ENCODE assay signal across 1 cellular context in the genomic region with DNA sequence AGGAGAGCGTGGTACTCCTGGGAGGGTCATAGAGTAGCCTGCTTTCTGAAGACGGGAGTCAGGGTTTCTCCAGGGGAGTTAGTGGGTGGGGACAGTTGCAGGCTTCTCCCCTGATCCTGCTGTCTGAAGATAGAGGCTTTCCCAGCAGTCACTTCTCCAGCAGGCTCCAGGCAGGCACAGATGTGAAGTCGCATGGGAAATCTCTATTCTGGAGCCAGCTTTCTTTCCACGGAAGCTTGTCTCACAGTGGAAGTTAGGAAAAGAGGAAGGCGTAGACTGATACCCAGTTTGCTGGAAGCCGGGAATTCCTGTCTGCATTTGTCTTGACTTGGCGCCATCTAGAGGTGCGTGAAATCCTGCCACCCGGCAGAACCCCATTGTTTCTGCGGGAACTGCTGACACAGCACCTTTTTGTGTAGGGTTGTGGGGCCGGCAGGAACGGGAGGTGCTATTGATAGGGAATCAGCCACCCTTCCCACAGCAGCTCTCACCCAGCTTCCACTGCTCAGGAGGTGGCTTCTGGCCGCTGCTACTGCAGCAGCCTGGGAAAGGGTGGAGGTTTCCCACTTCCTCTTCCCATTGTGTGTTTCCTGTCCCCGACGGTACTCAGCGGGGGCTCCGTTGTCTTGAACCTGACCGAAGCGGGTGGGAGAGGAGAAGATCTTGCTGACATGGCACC.
TF ChIP-seq lines count a peak whose summit lies in the region.

No MANE protein-coding gene starts in this region.

TF ChIP-seq in GM12878, 131 proteins besides CTCF, POLR2A, EP300 and RAD21 (continued from another document and continues in another):
- TF ChIP-seq, protein P1, sequence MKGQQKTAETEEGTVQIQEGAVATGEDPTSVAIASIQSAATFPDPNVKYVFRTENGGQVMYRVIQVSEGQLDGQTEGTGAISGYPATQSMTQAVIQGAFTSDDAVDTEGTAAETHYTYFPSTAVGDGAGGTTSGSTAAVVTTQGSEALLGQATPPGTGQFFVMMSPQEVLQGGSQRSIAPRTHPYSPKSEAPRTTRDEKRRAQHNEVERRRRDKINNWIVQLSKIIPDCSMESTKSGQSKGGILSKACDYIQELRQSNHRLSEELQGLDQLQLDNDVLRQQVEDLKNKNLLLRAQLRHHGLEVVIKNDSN (IDR thresholded peaks at IDR 0.05; ENCODE audit: borderline replicate concordance, extremely low read length, insufficient read depth, low read depth, low read length): no peak
- peak; percentile 70 for TF ChIP-seq YY1 (IDR thresholded peaks at IDR 0.05; ENCODE audit: low read depth, low read length)
- TF ChIP-seq FOXM1 (IDR thresholded peaks at IDR 0.05; ENCODE audit: low read depth, low read length): no peak
- TF ChIP-seq TCF7 (IDR thresholded peaks at IDR 0.05; ENCODE audit: borderline replicate concordance): no peak
- TF ChIP-seq, protein P2, sequence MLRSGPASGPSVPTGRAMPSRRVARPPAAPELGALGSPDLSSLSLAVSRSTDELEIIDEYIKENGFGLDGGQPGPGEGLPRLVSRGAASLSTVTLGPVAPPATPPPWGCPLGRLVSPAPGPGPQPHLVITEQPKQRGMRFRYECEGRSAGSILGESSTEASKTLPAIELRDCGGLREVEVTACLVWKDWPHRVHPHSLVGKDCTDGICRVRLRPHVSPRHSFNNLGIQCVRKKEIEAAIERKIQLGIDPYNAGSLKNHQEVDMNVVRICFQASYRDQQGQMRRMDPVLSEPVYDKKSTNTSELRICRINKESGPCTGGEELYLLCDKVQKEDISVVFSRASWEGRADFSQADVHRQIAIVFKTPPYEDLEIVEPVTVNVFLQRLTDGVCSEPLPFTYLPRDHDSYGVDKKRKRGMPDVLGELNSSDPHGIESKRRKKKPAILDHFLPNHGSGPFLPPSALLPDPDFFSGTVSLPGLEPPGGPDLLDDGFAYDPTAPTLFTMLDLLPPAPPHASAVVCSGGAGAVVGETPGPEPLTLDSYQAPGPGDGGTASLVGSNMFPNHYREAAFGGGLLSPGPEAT (IDR thresholded peaks at IDR 0.05; ENCODE audit: low read depth): no peak
- TF ChIP-seq, protein P3, sequence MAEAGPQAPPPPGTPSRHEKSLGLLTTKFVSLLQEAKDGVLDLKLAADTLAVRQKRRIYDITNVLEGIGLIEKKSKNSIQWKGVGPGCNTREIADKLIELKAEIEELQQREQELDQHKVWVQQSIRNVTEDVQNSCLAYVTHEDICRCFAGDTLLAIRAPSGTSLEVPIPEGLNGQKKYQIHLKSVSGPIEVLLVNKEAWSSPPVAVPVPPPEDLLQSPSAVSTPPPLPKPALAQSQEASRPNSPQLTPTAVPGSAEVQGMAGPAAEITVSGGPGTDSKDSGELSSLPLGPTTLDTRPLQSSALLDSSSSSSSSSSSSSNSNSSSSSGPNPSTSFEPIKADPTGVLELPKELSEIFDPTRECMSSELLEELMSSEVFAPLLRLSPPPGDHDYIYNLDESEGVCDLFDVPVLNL (IDR thresholded peaks at IDR 0.05; ENCODE audit: low read depth, low read length): no peak
- no peak for TF ChIP-seq TCF3 (IDR thresholded peaks at IDR 0.05; ENCODE audit: borderline replicate concordance, insufficient read depth, low read depth, low read length)
- no peak for TF ChIP-seq NFIC (IDR thresholded peaks at IDR 0.05; ENCODE audit: low read depth, low read length)
- no peak for TF ChIP-seq SMAD5 (IDR thresholded peaks at IDR 0.05; ENCODE audit: low read depth)
- TF ChIP-seq DPF2 (IDR thresholded peaks at IDR 0.05): 0 out of 2 replicates have a peak, but pooled peaks have one; percentile 32
- TF ChIP-seq, protein P4, sequence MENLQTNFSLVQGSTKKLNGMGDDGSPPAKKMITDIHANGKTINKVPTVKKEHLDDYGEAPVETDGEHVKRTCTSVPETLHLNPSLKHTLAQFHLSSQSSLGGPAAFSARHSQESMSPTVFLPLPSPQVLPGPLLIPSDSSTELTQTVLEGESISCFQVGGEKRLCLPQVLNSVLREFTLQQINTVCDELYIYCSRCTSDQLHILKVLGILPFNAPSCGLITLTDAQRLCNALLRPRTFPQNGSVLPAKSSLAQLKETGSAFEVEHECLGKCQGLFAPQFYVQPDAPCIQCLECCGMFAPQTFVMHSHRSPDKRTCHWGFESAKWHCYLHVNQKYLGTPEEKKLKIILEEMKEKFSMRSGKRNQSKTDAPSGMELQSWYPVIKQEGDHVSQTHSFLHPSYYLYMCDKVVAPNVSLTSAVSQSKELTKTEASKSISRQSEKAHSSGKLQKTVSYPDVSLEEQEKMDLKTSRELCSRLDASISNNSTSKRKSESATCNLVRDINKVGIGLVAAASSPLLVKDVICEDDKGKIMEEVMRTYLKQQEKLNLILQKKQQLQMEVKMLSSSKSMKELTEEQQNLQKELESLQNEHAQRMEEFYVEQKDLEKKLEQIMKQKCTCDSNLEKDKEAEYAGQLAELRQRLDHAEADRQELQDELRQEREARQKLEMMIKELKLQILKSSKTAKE (IDR thresholded peaks at IDR 0.05; ENCODE audit: low read depth, poor library complexity, severe bottlenecking): peak; percentile 25
- no peak for TF ChIP-seq ZNF217 (IDR thresholded peaks at IDR 0.05)
- 0 out of 2 replicates have a peak, but pooled peaks have one; percentile 16 for TF ChIP-seq CREB1 (IDR thresholded peaks at IDR 0.05; ENCODE audit: low read depth)
- TF ChIP-seq SMAD1 (IDR thresholded peaks at IDR 0.05; ENCODE audit: low read depth, partially characterized antibody): no peak
- TF ChIP-seq ZSCAN29 (IDR thresholded peaks at IDR 0.05): no peak
- TF ChIP-seq SREBF1 (IDR thresholded peaks at IDR 0.05; ENCODE audit: low read length): no peak
- TF ChIP-seq BCL11A (IDR thresholded peaks at IDR 0.05; ENCODE audit: low read depth, low read length): no peak
- 0 out of 2 replicates have a peak, but pooled peaks have one; percentile 13 for TF ChIP-seq MTA2 (IDR thresholded peaks at IDR 0.05; ENCODE audit: low read depth)
- no peak for TF ChIP-seq KDM1A (IDR thresholded peaks at IDR 0.05; ENCODE audit: borderline replicate concordance)
- no peak for TF ChIP-seq JUNB (IDR thresholded peaks at IDR 0.05)
- no peak for TF ChIP-seq SRF (IDR thresholded peaks at IDR 0.05; ENCODE audit: low read depth in 2 of 2, low read length in 2 of 2)
- no peak for TF ChIP-seq BRCA1 (IDR thresholded peaks at IDR 0.05; ENCODE audit: low read depth, low read length)
- TF ChIP-seq RELA (IDR thresholded peaks at IDR 0.05; ENCODE audit: borderline replicate concordance, partially characterized antibody): no peak
- TF ChIP-seq, protein P5, sequence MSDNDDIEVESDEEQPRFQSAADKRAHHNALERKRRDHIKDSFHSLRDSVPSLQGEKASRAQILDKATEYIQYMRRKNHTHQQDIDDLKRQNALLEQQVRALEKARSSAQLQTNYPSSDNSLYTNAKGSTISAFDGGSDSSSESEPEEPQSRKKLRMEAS (IDR thresholded peaks at IDR 0.05; ENCODE audit: low read depth, low read length): peak; percentile 40; the same call in 1 of the 2 replicates
- TF ChIP-seq TAF1 (IDR thresholded peaks at IDR 0.05; ENCODE audit: borderline replicate concordance, low read depth, low read length): no peak
- TF ChIP-seq SMC3 (IDR thresholded peaks at IDR 0.05; ENCODE audit: borderline replicate concordance, low read length): peak; percentile 89
- TF ChIP-seq WRNIP1 (IDR thresholded peaks at IDR 0.05; ENCODE audit: borderline replicate concordance, low read depth, low read length): no peak
- no peak for TF ChIP-seq HDAC2 (IDR thresholded peaks at IDR 0.05)
- TF ChIP-seq, protein P6, sequence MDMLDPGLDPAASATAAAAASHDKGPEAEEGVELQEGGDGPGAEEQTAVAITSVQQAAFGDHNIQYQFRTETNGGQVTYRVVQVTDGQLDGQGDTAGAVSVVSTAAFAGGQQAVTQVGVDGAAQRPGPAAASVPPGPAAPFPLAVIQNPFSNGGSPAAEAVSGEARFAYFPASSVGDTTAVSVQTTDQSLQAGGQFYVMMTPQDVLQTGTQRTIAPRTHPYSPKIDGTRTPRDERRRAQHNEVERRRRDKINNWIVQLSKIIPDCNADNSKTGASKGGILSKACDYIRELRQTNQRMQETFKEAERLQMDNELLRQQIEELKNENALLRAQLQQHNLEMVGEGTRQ (IDR thresholded peaks at IDR 0.05; ENCODE audit: borderline replicate concordance, low read depth, low read length): no peak
- TF ChIP-seq, protein P7, sequence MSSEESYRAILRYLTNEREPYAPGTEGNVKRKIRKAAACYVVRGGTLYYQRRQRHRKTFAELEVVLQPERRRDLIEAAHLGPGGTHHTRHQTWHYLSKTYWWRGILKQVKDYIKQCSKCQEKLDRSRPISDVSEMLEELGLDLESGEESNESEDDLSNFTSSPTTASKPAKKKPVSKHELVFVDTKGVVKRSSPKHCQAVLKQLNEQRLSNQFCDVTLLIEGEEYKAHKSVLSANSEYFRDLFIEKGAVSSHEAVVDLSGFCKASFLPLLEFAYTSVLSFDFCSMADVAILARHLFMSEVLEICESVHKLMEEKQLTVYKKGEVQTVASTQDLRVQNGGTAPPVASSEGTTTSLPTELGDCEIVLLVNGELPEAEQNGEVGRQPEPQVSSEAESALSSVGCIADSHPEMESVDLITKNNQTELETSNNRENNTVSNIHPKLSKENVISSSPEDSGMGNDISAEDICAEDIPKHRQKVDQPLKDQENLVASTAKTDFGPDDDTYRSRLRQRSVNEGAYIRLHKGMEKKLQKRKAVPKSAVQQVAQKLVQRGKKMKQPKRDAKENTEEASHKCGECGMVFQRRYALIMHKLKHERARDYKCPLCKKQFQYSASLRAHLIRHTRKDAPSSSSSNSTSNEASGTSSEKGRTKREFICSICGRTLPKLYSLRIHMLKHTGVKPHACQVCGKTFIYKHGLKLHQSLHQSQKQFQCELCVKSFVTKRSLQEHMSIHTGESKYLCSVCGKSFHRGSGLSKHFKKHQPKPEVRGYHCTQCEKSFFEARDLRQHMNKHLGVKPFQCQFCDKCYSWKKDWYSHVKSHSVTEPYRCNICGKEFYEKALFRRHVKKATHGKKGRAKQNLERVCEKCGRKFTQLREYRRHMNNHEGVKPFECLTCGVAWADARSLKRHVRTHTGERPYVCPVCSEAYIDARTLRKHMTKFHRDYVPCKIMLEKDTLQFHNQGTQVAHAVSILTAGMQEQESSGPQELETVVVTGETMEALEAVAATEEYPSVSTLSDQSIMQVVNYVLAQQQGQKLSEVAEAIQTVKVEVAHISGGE (CRISPR knock-in tag; IDR thresholded peaks at IDR 0.05): no peak
- TF ChIP-seq ATF7 (IDR thresholded peaks at IDR 0.05; ENCODE audit: low read depth): no peak
- no peak for TF ChIP-seq SIX5 (IDR thresholded peaks at IDR 0.05; ENCODE audit: low read depth, low read length, severe bottlenecking)
- TF ChIP-seq HDGF (IDR thresholded peaks at IDR 0.05): no peak
- no peak for TF ChIP-seq TARDBP (IDR thresholded peaks at IDR 0.05; ENCODE audit: borderline replicate concordance)
- no peak for TF ChIP-seq MEF2B (IDR thresholded peaks at IDR 0.05; ENCODE audit: partially characterized antibody, poor library complexity, severe bottlenecking)
- no peak for TF ChIP-seq FOS (IDR thresholded peaks at IDR 0.05; ENCODE audit: borderline replicate concordance, extremely low read depth, insufficient read length)
- TF ChIP-seq, protein P8, sequence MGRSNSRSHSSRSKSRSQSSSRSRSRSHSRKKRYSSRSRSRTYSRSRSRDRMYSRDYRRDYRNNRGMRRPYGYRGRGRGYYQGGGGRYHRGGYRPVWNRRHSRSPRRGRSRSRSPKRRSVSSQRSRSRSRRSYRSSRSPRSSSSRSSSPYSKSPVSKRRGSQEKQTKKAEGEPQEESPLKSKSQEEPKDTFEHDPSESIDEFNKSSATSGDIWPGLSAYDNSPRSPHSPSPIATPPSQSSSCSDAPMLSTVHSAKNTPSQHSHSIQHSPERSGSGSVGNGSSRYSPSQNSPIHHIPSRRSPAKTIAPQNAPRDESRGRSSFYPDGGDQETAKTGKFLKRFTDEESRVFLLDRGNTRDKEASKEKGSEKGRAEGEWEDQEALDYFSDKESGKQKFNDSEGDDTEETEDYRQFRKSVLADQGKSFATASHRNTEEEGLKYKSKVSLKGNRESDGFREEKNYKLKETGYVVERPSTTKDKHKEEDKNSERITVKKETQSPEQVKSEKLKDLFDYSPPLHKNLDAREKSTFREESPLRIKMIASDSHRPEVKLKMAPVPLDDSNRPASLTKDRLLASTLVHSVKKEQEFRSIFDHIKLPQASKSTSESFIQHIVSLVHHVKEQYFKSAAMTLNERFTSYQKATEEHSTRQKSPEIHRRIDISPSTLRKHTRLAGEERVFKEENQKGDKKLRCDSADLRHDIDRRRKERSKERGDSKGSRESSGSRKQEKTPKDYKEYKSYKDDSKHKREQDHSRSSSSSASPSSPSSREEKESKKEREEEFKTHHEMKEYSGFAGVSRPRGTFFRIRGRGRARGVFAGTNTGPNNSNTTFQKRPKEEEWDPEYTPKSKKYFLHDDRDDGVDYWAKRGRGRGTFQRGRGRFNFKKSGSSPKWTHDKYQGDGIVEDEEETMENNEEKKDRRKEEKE (IDR thresholded peaks at IDR 0.05): no peak
- TF ChIP-seq RFX5 (IDR thresholded peaks at IDR 0.05; ENCODE audit: low read depth, low read length): no peak
- TF ChIP-seq CBFB (IDR thresholded peaks at IDR 0.05; ENCODE audit: low read depth): no peak
- TF ChIP-seq CBX3 (IDR thresholded peaks at IDR 0.05; ENCODE audit: borderline replicate concordance, low read depth): no peak
- no peak for TF ChIP-seq ZNF24 (IDR thresholded peaks at IDR 0.05)
- no peak for TF ChIP-seq MYC (IDR thresholded peaks at IDR 0.05; ENCODE audit: insufficient read depth, insufficient read length, insufficient replicate concordance, low read length, severe bottlenecking)
- TF ChIP-seq MYB (IDR thresholded peaks at IDR 0.05; ENCODE audit: borderline replicate concordance, low read depth, low read length): no peak
- TF ChIP-seq IKZF1 (conservative IDR thresholded peaks at IDR 0.05): peak; percentile 69; the same call in 1 of the 2 replicates
- TF ChIP-seq, protein P9, sequence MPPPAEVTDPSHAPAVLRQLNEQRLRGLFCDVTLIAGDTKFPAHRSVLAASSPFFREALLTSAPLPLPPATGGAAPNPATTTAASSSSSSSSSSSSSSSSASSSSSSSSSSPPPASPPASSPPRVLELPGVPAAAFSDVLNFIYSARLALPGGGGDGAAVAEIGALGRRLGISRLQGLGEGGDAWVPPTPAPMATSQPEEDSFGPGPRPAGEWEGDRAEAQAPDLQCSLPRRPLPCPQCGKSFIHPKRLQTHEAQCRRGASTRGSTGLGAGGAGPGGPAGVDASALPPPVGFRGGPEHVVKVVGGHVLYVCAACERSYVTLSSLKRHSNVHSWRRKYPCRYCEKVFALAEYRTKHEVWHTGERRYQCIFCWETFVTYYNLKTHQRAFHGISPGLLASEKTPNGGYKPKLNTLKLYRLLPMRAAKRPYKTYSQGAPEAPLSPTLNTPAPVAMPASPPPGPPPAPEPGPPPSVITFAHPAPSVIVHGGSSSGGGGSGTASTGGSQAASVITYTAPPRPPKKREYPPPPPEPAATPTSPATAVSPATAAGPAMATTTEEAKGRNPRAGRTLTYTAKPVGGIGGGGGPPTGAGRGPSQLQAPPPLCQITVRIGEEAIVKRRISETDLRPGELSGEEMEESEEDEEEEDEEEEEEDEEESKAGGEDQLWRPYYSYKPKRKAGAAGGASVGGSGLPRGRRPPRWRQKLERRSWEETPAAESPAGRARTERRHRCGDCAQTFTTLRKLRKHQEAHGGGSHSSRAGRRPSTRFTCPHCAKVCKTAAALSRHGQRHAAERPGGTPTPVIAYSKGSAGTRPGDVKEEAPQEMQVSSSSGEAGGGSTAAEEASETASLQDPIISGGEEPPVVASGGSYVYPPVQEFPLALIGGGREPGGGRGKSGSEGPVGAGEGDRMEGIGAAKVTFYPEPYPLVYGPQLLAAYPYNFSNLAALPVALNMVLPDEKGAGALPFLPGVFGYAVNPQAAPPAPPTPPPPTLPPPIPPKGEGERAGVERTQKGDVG (CRISPR knock-in tag; IDR thresholded peaks at IDR 0.05): no peak
